19 cellular contexts compared by ENCODE assay signal in the genomic region with DNA sequence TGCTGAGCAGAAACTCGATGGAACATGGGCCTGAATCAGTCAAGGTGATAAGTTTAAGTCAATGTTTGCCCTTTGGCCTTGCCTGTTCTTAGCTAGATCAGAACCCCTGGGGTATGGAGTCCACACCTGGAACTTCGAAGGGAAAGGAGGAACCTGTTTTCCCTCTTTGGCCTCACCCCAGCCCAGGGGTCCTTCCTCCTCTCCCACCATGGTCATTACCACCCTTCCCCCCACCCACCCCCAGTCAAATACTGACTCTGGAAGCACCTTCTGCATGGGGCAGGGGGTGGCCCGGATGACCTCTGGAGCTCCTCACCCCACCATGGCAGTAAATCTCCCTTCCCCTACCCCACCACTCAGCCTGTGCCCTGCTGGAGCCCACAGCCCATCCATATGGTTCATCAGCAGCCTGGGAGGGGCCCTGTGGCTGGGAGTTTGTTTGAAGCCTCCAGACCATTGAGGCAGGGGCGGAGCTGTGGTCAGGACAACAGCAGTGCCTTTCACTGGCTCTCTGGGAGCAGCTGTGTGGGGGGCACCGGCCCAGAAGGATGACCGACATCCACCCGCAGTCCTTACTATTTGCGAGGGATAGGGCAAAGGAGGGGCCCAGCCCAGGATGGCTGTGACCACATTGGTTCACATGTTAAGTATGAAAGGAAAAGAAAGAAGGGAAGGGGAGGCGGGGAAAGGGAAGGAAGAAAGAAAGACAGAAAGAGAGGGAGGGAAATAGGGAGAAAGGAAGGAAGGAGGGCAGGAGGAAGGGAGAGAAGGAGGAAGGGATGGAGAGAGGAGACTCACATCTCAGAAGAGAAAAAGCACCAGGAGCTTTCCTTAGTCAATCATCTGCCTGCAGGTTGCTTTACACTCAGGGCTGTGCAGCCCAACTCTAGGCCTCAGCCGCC.
DNase-seq lines count a peak whose midpoint lies in the region; ATAC-seq and TF ChIP-seq lines count a peak whose summit lies in the region.
"Had no signal": no experiment of that assay in that cellular context is flagged by ENCODE, and none has a peak within 500 bp of the region (broad histone marks: within the 10 kb centered on the region; RNA-seq: fewer than 3 reads in every experiment).

No MANE protein-coding gene starts in this region.

- no peak overlapping the region; a peak in 1 of 20 replicates for H3K4me3 ChIP-seq in BLaER1 treated with 17β-estradiol and CSF1 and Interleukin-3, amounts not matched to agents 10 nM and 100 nM
- no peak overlapping the region for H3K4me3 ChIP-seq in left ventricle myocardium inferior
- H3K4me3 ChIP-seq in neuronal stem cell (ENCODE audit: low read length in 2 of 2) = no peak overlapping the region
- H3K4me3 ChIP-seq in mammary epithelial cell (replicated peaks in 1 of 3; ENCODE audit: insufficient read depth in 1 of 3, low read depth in 2 of 3, low read length in 3 of 3) = no peak overlapping the region
- H3K4me3 ChIP-seq: adrenal gland, uterus had no signal

- H3K9me3 ChIP-seq in BLaER1 treated with 17β-estradiol and CSF1 and Interleukin-3, amounts not matched to agents 10 nM and 100 nM (replicated peaks in 1 of 11) = no peaks in the 10 kb centered on the region
- no peaks in the 10 kb centered on the region for H3K9me3 ChIP-seq in left ventricle myocardium inferior (replicated peaks)
- peaks cover 0 to 2% of the 10 kb centered on the region in 2 donors for H3K9me3 ChIP-seq in neuronal stem cell (replicated peaks in 1 of 2; ENCODE audit: control insufficient read depth in 2 of 2, insufficient read depth in 1 of 2, low read depth in 1 of 2, low read length in 2 of 2)
- H3K9me3 ChIP-seq in mammary epithelial cell (replicated peaks; ENCODE audit: insufficient read depth, low read length) = no peaks in the 10 kb centered on the region
- H3K9me3 ChIP-seq: adrenal gland, uterus had no signal

- peak overlapping the region; percentile 67 to 99 (median 93) for H3K4me2 ChIP-seq in BLaER1 treated with 17β-estradiol and CSF1 and Interleukin-3, amounts not matched to agents 10 nM and 100 nM
- H3K4me2 ChIP-seq in neuronal stem cell (ENCODE audit: insufficient read depth, low read length, poor library complexity, severe bottlenecking) (no peak overlapping the region), mammary epithelial cell (ENCODE audit: insufficient read depth, low read depth, low read length) (no peak overlapping the region)

- H3K27me3 ChIP-seq in BLaER1 treated with 17β-estradiol and CSF1 and Interleukin-3, amounts not matched to agents 10 nM and 100 nM = peaks cover 0 to 9% (median 0%) of the 10 kb centered on the region in 11 experiments; a peak in 1 of 22 replicates
- H3K27me3 ChIP-seq in left ventricle myocardium inferior (ENCODE audit: low read depth) (no peaks in the 10 kb centered on the region), neuronal stem cell (ENCODE audit: control insufficient read depth in 3 of 3, insufficient read depth in 3 of 3, low read depth in 1 of 3, low read length in 3 of 3) (no peaks in the 10 kb centered on the region), mammary epithelial cell (ENCODE audit: insufficient read depth, low read length) (no peaks in the 10 kb centered on the region)
- H3K27me3 ChIP-seq: adrenal gland, uterus had no signal

- no peak overlapping the region for H3K4me3 Mint-ChIP-seq in activated T-cell treated with anti-CD3 and anti-CD28 coated beads, Interleukin-2, amount 50 U/mL, for 24 hours
- H3K4me3 Mint-ChIP-seq: naive thymus-derived CD8-positive, alpha-beta T cell had no signal

- H2BK120ac ChIP-seq in neuronal stem cell (ENCODE audit: low read depth, low read length) = no peak overlapping the region

- H2AK5ac ChIP-seq in neuronal stem cell (ENCODE audit: low read depth, low read length) = no peak overlapping the region

- H3K9me3 Mint-ChIP-seq in activated T-cell treated with anti-CD3 and anti-CD28 coated beads, Interleukin-2, amount 50 U/mL, for 24 hours = no peaks in the 10 kb centered on the region
- H3K9me3 Mint-ChIP-seq: naive thymus-derived CD8-positive, alpha-beta T cell had no signal

- no peak for TF ChIP-seq CTCF in left ventricle myocardium inferior (IDR thresholded peaks at IDR 0.05; ENCODE audit: borderline replicate concordance)
- no peak for TF ChIP-seq CTCF in mammary epithelial cell (conservative IDR thresholded peaks at IDR 0.05 in 1 of 2, IDR thresholded peaks at IDR 0.05 in 1 of 2; ENCODE audit: extremely low read depth in 1 of 2, insufficient read depth in 1 of 2, low read depth in 1 of 2, low read length in 2 of 2)

- no peaks in the 10 kb centered on the region for H3K79me2 ChIP-seq in mammary epithelial cell (ENCODE audit: insufficient read depth, low read length)

- no peak overlapping the region for H2BK15ac ChIP-seq in neuronal stem cell (ENCODE audit: low read length)

- H4K8ac ChIP-seq in neuronal stem cell (ENCODE audit: low read depth, low read length) = no peak overlapping the region

- WGBS in neuronal stem cell (ENCODE audit: extremely low coverage in 2 of 2, insufficient read length in 2 of 2, insufficient replicate concordance in 1 of 2), 2 donors = no CpG with 5 or more reads among the region's 10 CpGs
- WGBS in mammary epithelial cell (ENCODE audit: low coverage, missing lambda C conversion rate) = 91% methylated on average over 9 of the region's 10 CpGs

- peaks cover 21% of the 10 kb centered on the region for H3K4me1 Mint-ChIP-seq in activated T-cell treated with anti-CD3 and anti-CD28 coated beads, Interleukin-2, amount 50 U/mL, for 24 hours (ENCODE audit: low read depth)

- no TSS peak for BruUV-seq in mammary epithelial cell (replicated peaks; lab: Mats Ljungman, UMichigan)

- peak overlapping the region; percentile 8 for H3K18ac ChIP-seq in neuronal stem cell (ENCODE audit: low read length)

- H3K23ac ChIP-seq in neuronal stem cell (ENCODE audit: low read depth, low read length, poor library complexity) = no peak overlapping the region

- H3K9ac ChIP-seq in BLaER1 treated with 17β-estradiol and CSF1 and Interleukin-3, amounts not matched to agents 10 nM and 100 nM = peak overlapping the region in 8 of 11 experiments; percentile 11 to 73 (median 58); a peak in 11 of 22 replicates
- H3K9ac ChIP-seq in neuronal stem cell (ENCODE audit: low read depth, low read length, poor library complexity) (no peak overlapping the region), mammary epithelial cell (ENCODE audit: insufficient read depth, low read length) (no peak overlapping the region)

- ATAC-seq in GM21360 (IDR thresholded peaks at IDR 0.05; ENCODE audit: unreplicated experiment) = no peak
- ATAC-seq: esophagus mucosa; naive thymus-derived CD8-positive, alpha-beta T cell had no signal

- no peaks in the 10 kb centered on the region for H3K36me3 Mint-ChIP-seq in activated T-cell treated with anti-CD3 and anti-CD28 coated beads, Interleukin-2, amount 50 U/mL, for 24 hours (ENCODE audit: low read depth)
- H3K36me3 Mint-ChIP-seq: naive thymus-derived CD8-positive, alpha-beta T cell had no signal

- no peak overlapping the region for H2BK12ac ChIP-seq in neuronal stem cell (ENCODE audit: low read length)

- H2AFZ ChIP-seq in neuronal stem cell (ENCODE audit: low read length) (no peak overlapping the region), mammary epithelial cell (ENCODE audit: low read depth, low read length) (no peak overlapping the region)

- H3K4me1 ChIP-seq in BLaER1 treated with 17β-estradiol and CSF1 and Interleukin-3, amounts not matched to agents 10 nM and 100 nM = peaks cover 86 to 94% (median 91%) of the 10 kb centered on the region in 10 experiments
- H3K4me1 ChIP-seq in left ventricle myocardium inferior (peaks cover 90% of the 10 kb centered on the region), neuronal stem cell (ENCODE audit: control insufficient read depth in 2 of 2, insufficient read depth in 1 of 2, low read depth in 1 of 2, low read length in 2 of 2) (peaks cover 11 to 18% of the 10 kb centered on the region in 2 donors), mammary epithelial cell (ENCODE audit: insufficient read depth, low read length) (no peaks in the 10 kb centered on the region)

- peaks cover 0 to 59% (median 0%) of the 10 kb centered on the region in 11 experiments; a peak in 6 of 22 replicates for H4K20me1 ChIP-seq in BLaER1 treated with 17β-estradiol and CSF1 and Interleukin-3, amounts not matched to agents 10 nM and 100 nM
- H4K20me1 ChIP-seq in mammary epithelial cell (ENCODE audit: insufficient read depth, low read length) = no peaks in the 10 kb centered on the region

- intact Hi-C loops in left ventricle myocardium inferior (cut with micrococcal nuclease) (loop anchor here (10.0 kb wide), 1 partner anchor 158 kb away; no protein-coding TSS in a partner anchor), mammary epithelial cell (cut with micrococcal nuclease) (no loop called here)

- peak overlapping the region in 8 of 11 experiments; percentile 26 to 80 (median 73); a peak in 15 of 22 replicates for H3K27ac ChIP-seq in BLaER1 treated with 17β-estradiol and CSF1 and Interleukin-3, amounts not matched to agents 10 nM and 100 nM
- no peak overlapping the region for H3K27ac ChIP-seq in left ventricle myocardium inferior (replicated peaks)
- no peak overlapping the region for H3K27ac ChIP-seq in neuronal stem cell (replicated peaks; ENCODE audit: low read length)
- H3K27ac ChIP-seq in mammary epithelial cell (ENCODE audit: insufficient read depth, low read depth, low read length) = no peak overlapping the region
- H3K27ac ChIP-seq: adrenal gland, uterus had no signal

- DNase-seq in RPMI7951 (ENCODE audit: low read depth) (peak; percentile 24), left ventricle myocardium inferior (peak; percentile 6), neuronal stem cell (ENCODE audit: low spot score) (no peak), mammary epithelial cell (no peak)
- no peak for DNase-seq in activated CD4-positive, CD25-positive, alpha-beta regulatory T cell treated with anti-CD3 and anti-CD28 coated beads, Interleukin-2, amount 50 U/mL, for 72 hours
- no peak for DNase-seq in activated T-cell treated with anti-CD3 and anti-CD28 coated beads, Interleukin-2, amount 50 U/mL, for 24 hours
- DNase-seq: activated T-cell treated with anti-CD3 and anti-CD28 coated beads, Interleukin-2, amount 50 U/mL, for 1 hour; dermis blood vessel endothelial cell; NCI-H774; retina; SIG-M5; stimulated activated naive CD4-positive, alpha-beta T cell; T1000 had no signal

- dilution Hi-C loops in mammary epithelial cell (cut with HindIII; ENCODE audit: low sequenced_read_pairs) = no loop called here

- H3K4ac ChIP-seq in neuronal stem cell (ENCODE audit: low read length) = no peak overlapping the region

- CTCF ChIA-PET in mammary epithelial cell (lab: Charles Lee; ENCODE audit: low non-redundant PET) = no interaction called here

- peaks cover 0 to 11% (median 0%) of the 10 kb centered on the region in 11 experiments; a peak in 1 of 22 replicates for H3K36me3 ChIP-seq in BLaER1 treated with 17β-estradiol and CSF1 and Interleukin-3, amounts not matched to agents 10 nM and 100 nM
- H3K36me3 ChIP-seq in left ventricle myocardium inferior (peaks cover 7% of the 10 kb centered on the region), neuronal stem cell (replicated peaks in 1 of 2; ENCODE audit: control insufficient read depth in 2 of 2, insufficient read depth in 2 of 2, low read length in 2 of 2) (no peaks in the 10 kb centered on the region), mammary epithelial cell (ENCODE audit: insufficient read depth, low read length) (no peaks in the 10 kb centered on the region)
- H3K36me3 ChIP-seq: adrenal gland, uterus had no signal

- no peak overlapping the region for H4K91ac ChIP-seq in neuronal stem cell (ENCODE audit: low read depth, low read length, poor library complexity)

- H3K27ac Mint-ChIP-seq in activated T-cell treated with anti-CD3 and anti-CD28 coated beads, Interleukin-2, amount 50 U/mL, for 24 hours = no peak overlapping the region

- H3K27me3 Mint-ChIP-seq in activated T-cell treated with anti-CD3 and anti-CD28 coated beads, Interleukin-2, amount 50 U/mL, for 24 hours = no peaks in the 10 kb centered on the region
- H3K27me3 Mint-ChIP-seq: naive thymus-derived CD8-positive, alpha-beta T cell had no signal

- no peaks in the 10 kb centered on the region for H3K79me1 ChIP-seq in neuronal stem cell (ENCODE audit: low read depth, low read length)

- H3K14ac ChIP-seq in neuronal stem cell (ENCODE audit: low read length) = no peak overlapping the region

- in situ Hi-C loops in mammary epithelial cell (cut with MboI; ENCODE audit: low sequenced_read_pairs in 2 of 2) = no loop called here

- H2BK5ac ChIP-seq in neuronal stem cell (ENCODE audit: low read length) = no peak overlapping the region

Comparison
In these comparisons a context has a peak if more than half of its experiments do, and no peak if none do; other contexts are left out.
1. H3K27ac ChIP-seq: peak in BLaER1 treated with 17β-estradiol and CSF1 and Interleukin-3, amounts not matched to agents 10 nM and 100 nM (8 of 11); none in left ventricle myocardium inferior (single experiment), neuronal stem cell (single experiment) and mammary epithelial cell (single experiment).
2. H3K4me2 ChIP-seq: peak in BLaER1 treated with 17β-estradiol and CSF1 and Interleukin-3, amounts not matched to agents 10 nM and 100 nM (11 of 11); none in neuronal stem cell (single experiment) and mammary epithelial cell (single experiment).
3. H3K9ac ChIP-seq: peak in BLaER1 treated with 17β-estradiol and CSF1 and Interleukin-3, amounts not matched to agents 10 nM and 100 nM (8 of 11); none in neuronal stem cell (single experiment) and mammary epithelial cell (single experiment).
4. DNase-seq: peak in RPMI7951 (single experiment) and left ventricle myocardium inferior (single experiment); none in neuronal stem cell (single experiment), activated CD4-positive, CD25-positive, alpha-beta regulatory T cell treated with anti-CD3 and anti-CD28 coated beads, Interleukin-2, amount 50 U/mL, for 72 hours (single experiment), mammary epithelial cell (single experiment) and activated T-cell treated with anti-CD3 and anti-CD28 coated beads, Interleukin-2, amount 50 U/mL, for 24 hours (single experiment).